In the genomic region with DNA sequence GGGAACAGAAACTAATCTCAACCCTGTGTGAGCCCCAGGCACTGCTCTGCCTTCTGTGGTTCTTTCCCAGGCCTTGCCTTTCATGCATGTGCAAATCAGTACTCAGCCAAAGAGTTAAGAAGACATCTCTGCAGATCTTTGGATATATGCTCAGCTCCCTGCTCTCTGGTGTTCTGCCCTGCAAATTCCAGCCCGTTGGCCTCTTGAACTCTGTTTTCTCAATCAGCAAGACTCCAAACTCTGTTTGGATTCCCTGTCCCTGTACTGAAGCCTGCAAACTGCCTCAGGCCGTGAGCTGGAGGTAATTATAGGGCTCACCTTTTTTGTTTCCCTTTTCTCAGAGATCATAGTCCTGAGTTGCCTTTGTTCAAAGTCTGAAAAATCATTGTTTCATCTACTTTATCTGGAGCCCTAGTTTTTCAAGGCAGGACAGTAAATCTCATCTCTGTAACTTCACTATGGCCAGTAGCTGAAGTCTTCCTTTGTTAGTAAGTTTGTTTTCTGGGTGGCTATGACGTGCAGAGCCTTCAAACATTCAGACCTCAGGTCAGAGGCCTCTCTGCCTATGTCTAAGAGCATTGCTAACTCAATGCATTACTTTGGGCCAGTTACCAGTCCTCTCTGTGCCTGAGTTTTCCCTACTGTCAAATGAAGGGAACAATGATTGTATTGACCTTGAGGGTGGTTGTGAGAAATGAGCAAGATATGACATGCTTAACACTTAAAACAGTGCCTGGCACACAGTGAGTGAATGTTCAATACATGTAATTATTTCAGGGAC, we compare ENCODE assay signal across 1 cellular context.
TF ChIP-seq lines count a peak whose summit lies in the region.

No MANE protein-coding gene starts in this region.

TF ChIP-seq in GM23338, 12 proteins besides CTCF, POLR2A, EP300 and RAD21 (continued from another document):
- TF ChIP-seq EZH2phosphoT487 (IDR thresholded peaks at IDR 0.05; ENCODE audit: unreplicated experiment) (no peak), EZH2 (IDR thresholded peaks at IDR 0.05; ENCODE audit: low read depth, unreplicated experiment) (no peak), NANOG (IDR thresholded peaks at IDR 0.05; ENCODE audit: borderline replicate concordance) (no peak)
- TF ChIP-seq, protein P1, sequence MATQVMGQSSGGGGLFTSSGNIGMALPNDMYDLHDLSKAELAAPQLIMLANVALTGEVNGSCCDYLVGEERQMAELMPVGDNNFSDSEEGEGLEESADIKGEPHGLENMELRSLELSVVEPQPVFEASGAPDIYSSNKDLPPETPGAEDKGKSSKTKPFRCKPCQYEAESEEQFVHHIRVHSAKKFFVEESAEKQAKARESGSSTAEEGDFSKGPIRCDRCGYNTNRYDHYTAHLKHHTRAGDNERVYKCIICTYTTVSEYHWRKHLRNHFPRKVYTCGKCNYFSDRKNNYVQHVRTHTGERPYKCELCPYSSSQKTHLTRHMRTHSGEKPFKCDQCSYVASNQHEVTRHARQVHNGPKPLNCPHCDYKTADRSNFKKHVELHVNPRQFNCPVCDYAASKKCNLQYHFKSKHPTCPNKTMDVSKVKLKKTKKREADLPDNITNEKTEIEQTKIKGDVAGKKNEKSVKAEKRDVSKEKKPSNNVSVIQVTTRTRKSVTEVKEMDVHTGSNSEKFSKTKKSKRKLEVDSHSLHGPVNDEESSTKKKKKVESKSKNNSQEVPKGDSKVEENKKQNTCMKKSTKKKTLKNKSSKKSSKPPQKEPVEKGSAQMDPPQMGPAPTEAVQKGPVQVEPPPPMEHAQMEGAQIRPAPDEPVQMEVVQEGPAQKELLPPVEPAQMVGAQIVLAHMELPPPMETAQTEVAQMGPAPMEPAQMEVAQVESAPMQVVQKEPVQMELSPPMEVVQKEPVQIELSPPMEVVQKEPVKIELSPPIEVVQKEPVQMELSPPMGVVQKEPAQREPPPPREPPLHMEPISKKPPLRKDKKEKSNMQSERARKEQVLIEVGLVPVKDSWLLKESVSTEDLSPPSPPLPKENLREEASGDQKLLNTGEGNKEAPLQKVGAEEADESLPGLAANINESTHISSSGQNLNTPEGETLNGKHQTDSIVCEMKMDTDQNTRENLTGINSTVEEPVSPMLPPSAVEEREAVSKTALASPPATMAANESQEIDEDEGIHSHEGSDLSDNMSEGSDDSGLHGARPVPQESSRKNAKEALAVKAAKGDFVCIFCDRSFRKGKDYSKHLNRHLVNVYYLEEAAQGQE (IDR thresholded peaks at IDR 0.05; ENCODE audit: unreplicated experiment) = no peak
- TF ChIP-seq, protein P2, sequence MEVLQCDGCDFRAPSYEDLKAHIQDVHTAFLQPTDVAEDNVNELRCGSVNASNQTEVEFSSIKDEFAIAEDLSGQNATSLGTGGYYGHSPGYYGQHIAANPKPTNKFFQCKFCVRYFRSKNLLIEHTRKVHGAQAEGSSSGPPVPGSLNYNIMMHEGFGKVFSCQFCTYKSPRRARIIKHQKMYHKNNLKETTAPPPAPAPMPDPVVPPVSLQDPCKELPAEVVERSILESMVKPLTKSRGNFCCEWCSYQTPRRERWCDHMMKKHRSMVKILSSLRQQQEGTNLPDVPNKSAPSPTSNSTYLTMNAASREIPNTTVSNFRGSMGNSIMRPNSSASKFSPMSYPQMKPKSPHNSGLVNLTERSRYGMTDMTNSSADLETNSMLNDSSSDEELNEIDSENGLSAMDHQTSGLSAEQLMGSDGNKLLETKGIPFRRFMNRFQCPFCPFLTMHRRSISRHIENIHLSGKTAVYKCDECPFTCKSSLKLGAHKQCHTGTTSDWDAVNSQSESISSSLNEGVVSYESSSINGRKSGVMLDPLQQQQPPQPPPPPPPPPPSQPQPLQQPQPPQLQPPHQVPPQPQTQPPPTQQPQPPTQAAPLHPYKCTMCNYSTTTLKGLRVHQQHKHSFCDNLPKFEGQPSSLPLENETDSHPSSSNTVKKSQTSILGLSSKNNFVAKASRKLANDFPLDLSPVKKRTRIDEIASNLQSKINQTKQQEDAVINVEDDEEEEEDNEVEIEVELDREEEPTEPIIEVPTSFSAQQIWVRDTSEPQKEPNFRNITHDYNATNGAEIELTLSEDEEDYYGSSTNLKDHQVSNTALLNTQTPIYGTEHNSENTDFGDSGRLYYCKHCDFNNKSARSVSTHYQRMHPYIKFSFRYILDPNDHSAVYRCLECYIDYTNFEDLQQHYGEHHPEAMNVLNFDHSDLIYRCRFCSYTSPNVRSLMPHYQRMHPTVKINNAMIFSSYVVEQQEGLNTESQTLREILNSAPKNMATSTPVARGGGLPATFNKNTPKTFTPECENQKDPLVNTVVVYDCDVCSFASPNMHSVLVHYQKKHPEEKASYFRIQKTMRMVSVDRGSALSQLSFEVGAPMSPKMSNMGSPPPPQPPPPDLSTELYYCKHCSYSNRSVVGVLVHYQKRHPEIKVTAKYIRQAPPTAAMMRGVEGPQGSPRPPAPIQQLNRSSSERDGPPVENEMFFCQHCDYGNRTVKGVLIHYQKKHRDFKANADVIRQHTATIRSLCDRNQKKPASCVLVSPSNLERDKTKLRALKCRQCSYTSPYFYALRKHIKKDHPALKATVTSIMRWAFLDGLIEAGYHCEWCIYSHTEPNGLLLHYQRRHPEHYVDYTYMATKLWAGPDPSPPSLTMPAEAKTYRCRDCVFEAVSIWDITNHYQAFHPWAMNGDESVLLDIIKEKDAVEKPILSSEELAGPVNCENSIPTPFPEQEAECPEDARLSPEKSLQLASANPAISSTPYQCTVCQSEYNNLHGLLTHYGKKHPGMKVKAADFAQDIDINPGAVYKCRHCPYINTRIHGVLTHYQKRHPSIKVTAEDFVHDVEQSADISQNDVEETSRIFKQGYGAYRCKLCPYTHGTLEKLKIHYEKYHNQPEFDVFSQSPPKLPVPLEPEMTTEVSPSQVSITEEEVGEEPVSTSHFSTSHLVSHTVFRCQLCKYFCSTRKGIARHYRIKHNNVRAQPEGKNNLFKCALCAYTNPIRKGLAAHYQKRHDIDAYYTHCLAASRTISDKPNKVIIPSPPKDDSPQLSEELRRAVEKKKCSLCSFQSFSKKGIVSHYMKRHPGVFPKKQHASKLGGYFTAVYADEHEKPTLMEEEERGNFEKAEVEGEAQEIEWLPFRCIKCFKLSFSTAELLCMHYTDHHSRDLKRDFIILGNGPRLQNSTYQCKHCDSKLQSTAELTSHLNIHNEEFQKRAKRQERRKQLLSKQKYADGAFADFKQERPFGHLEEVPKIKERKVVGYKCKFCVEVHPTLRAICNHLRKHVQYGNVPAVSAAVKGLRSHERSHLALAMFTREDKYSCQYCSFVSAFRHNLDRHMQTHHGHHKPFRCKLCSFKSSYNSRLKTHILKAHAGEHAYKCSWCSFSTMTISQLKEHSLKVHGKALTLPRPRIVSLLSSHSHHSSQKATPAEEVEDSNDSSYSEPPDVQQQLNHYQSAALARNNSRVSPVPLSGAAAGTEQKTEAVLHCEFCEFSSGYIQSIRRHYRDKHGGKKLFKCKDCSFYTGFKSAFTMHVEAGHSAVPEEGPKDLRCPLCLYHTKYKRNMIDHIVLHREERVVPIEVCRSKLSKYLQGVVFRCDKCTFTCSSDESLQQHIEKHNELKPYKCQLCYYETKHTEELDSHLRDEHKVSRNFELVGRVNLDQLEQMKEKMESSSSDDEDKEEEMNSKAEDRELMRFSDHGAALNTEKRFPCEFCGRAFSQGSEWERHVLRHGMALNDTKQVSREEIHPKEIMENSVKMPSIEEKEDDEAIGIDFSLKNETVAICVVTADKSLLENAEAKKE (CRISPR knock-in tag; IDR thresholded peaks at IDR 0.05) = no peak
- TF ChIP-seq, protein P3, sequence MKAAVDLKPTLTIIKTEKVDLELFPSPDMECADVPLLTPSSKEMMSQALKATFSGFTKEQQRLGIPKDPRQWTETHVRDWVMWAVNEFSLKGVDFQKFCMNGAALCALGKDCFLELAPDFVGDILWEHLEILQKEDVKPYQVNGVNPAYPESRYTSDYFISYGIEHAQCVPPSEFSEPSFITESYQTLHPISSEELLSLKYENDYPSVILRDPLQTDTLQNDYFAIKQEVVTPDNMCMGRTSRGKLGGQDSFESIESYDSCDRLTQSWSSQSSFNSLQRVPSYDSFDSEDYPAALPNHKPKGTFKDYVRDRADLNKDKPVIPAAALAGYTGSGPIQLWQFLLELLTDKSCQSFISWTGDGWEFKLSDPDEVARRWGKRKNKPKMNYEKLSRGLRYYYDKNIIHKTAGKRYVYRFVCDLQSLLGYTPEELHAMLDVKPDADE (IDR thresholded peaks at IDR 0.05) = no peak
